ENCODE assay signal across 22 cellular contexts in genomic region chr10:132646443-132647097, GRCh38.
A peak's percentile ranks its signal among the peaks of the same experiment; 100 is the strongest.
DNase-seq lines count a peak whose midpoint lies in the region; ATAC-seq, FAIRE-seq and TF ChIP-seq lines count a peak whose summit lies in the region.
"Had no signal": no experiment of that assay in that cellular context is flagged by ENCODE, and none has a peak within 500 bp of the region (broad histone marks: within the 10 kb centered on the region; RNA-seq: fewer than 3 reads in every experiment).

No MANE protein-coding gene starts in this region.

- TF ChIP-seq CTCF in RWPE2 (IDR thresholded peaks at IDR 0.05; ENCODE audit: poor library complexity, severe bottlenecking): no peak
- TF ChIP-seq CTCF in kidney (IDR thresholded peaks at IDR 0.05; ENCODE audit: borderline replicate concordance, extremely low read depth, insufficient read depth): no peak
- TF ChIP-seq CTCF in brain microvascular endothelial cell (IDR thresholded peaks at IDR 0.05; ENCODE audit: low read depth, low read length, missing control alignments): no peak

- peaks cover 8 to 48% (median 41%) of the 10 kb centered on the region in 10 experiments; a peak in 19 of 20 replicates for H3K4me1 ChIP-seq in BLaER1 treated with 17β-estradiol and CSF1 and Interleukin-3, amounts not matched to agents 10 nM and 100 nM
- H3K4me1 ChIP-seq in RWPE2 (ENCODE audit: insufficient read depth, poor library complexity, severe bottlenecking): no peaks in the 10 kb centered on the region
- no peaks in the 10 kb centered on the region for H3K4me1 ChIP-seq in kidney (ENCODE audit: control insufficient read depth in 1 of 2, insufficient read depth in 1 of 2, low read depth in 1 of 2, low read length in 2 of 2)
- H3K4me1 ChIP-seq: SJCRH30 had no signal

- in situ Hi-C loops in brain microvascular endothelial cell (cut with HindIII; ENCODE audit: low pct_ligation_motif_present, low sequenced_read_pairs): no loop called here

- H3K27ac ChIP-seq in BLaER1 treated with 17β-estradiol and CSF1 and Interleukin-3, amounts not matched to agents 10 nM and 100 nM: no peak overlapping the region
- H3K27ac ChIP-seq in RWPE2 (ENCODE audit: poor library complexity, severe bottlenecking): no peak overlapping the region
- no peak overlapping the region for H3K27ac ChIP-seq in kidney (ENCODE audit: low read depth in 2 of 2, low read length in 2 of 2)
- H3K27ac ChIP-seq in brain microvascular endothelial cell: no peak overlapping the region
- H3K27ac ChIP-seq: foreskin keratinocyte, SJCRH30, VCaP had no signal

- peaks cover 6 to 20% (median 12%) of the 10 kb centered on the region in 11 experiments; a peak in 17 of 22 replicates for H3K27me3 ChIP-seq in BLaER1 treated with 17β-estradiol and CSF1 and Interleukin-3, amounts not matched to agents 10 nM and 100 nM
- H3K27me3 ChIP-seq in RWPE2 (ENCODE audit: insufficient read depth, poor library complexity, severe bottlenecking): no peaks in the 10 kb centered on the region
- no peaks in the 10 kb centered on the region for H3K27me3 ChIP-seq in brain microvascular endothelial cell (replicated peaks)
- H3K27me3 ChIP-seq: foreskin keratinocyte, SJCRH30 had no signal

- no peak for FAIRE-seq in kidney (lab: Jason Lieb, UNC)
- FAIRE-seq: GM12878, RCC 7860 had no signal

- peak overlapping the region in 1 of 11 experiments; percentile 26; a peak in 1 of 22 replicates for H3K9ac ChIP-seq in BLaER1 treated with 17β-estradiol and CSF1 and Interleukin-3, amounts not matched to agents 10 nM and 100 nM
- H3K9ac ChIP-seq in kidney (ENCODE audit: low read length in 2 of 2): no peak overlapping the region

- H4K20me1 ChIP-seq in BLaER1 treated with 17β-estradiol and CSF1 and Interleukin-3, amounts not matched to agents 10 nM and 100 nM: peaks cover 18 to 100% (median 98%) of the 10 kb centered on the region in 11 experiments; a peak in 20 of 22 replicates

- H3K4me2 ChIP-seq in BLaER1 treated with 17β-estradiol and CSF1 and Interleukin-3, amounts not matched to agents 10 nM and 100 nM: peak overlapping the region; percentile 20 to 64 (median 53); a peak in 19 of 22 replicates

- intact Hi-C loops in kidney (cut with DNase I): no loop called here
- intact Hi-C loops in sciatic nerve (cut with DNase I): loop anchor here (10.0 kb wide), 1 partner anchor 262 kb away; no protein-coding TSS in a partner anchor

- ATAC-seq in RWPE2 (ENCODE audit: low read depth) (no peak), sciatic nerve (no peak)
- ATAC-seq: esophagus mucosa, foreskin keratinocyte, GM12878 had no signal

- no peak overlapping the region for H3K4me3 ChIP-seq in BLaER1 treated with 17β-estradiol and CSF1 and Interleukin-3, amounts not matched to agents 10 nM and 100 nM
- H3K4me3 ChIP-seq in RWPE2 (ENCODE audit: severe bottlenecking) (no peak overlapping the region), kidney (ENCODE audit: low read length in 2 of 2) (no peak overlapping the region), brain microvascular endothelial cell (ENCODE audit: low read depth, low read length) (no peak overlapping the region)
- H3K4me3 ChIP-seq: GM12878, SJCRH30 had no signal

- peaks cover 0 to 8% (median 0%) of the 10 kb centered on the region in 11 experiments; a peak in 1 of 22 replicates for H3K9me3 ChIP-seq in BLaER1 treated with 17β-estradiol and CSF1 and Interleukin-3, amounts not matched to agents 10 nM and 100 nM (replicated peaks in 1 of 11)
- H3K9me3 ChIP-seq in RWPE2 (ENCODE audit: severe bottlenecking) (no peaks in the 10 kb centered on the region), kidney (ENCODE audit: control insufficient read depth in 1 of 2, low read length in 2 of 2) (no peaks in the 10 kb centered on the region)
- H3K9me3 ChIP-seq: SJCRH30 had no signal

- H3K36me3 ChIP-seq in BLaER1 treated with 17β-estradiol and CSF1 and Interleukin-3, amounts not matched to agents 10 nM and 100 nM: peaks cover 0 to 66% (median 21%) of the 10 kb centered on the region in 11 experiments; a peak in 17 of 22 replicates
- H3K36me3 ChIP-seq in RWPE2 (ENCODE audit: low read depth): no peaks in the 10 kb centered on the region
- H3K36me3 ChIP-seq in kidney (ENCODE audit: control insufficient read depth in 1 of 2, insufficient read depth in 2 of 2, low read length in 2 of 2): no peaks in the 10 kb centered on the region
- H3K36me3 ChIP-seq in brain microvascular endothelial cell (replicated peaks): no peaks in the 10 kb centered on the region
- H3K36me3 ChIP-seq: SJCRH30 had no signal

- DNase-seq in RWPE2 (ENCODE audit: low spot score) (peak; percentile 34), kidney (peak; percentile 72), sciatic nerve (ENCODE audit: low spot score) (peak; percentile 61), brain microvascular endothelial cell (no peak), GM03348 (ENCODE audit: low spot score) (no peak), NCI-H2107 (lab: John Stamatoyannopoulos, UW) (no peak)
- DNase-seq: activated CD4-positive, alpha-beta T cell treated with anti-CD3 and anti-CD28 coated beads, Interleukin-2, amount 10 ng/mL, durations not matched to agents 24 days and 14 days; dermis blood vessel endothelial cell; foreskin keratinocyte; H9; mesenchymal stem cell; NCI-H146; NCI-H446; NCI-H774; SJCRH30; stimulated activated CD4-positive, alpha-beta T cell treated with anti-CD3 and anti-CD28 coated beads, Interleukin-4, amount 100 ng/mL, for 24 hours; T-helper 9 cell had no signal

Comparison
In these comparisons a context has a peak if more than half of its experiments do, and no peak if none do; other contexts are left out.
1. DNase-seq: peak in RWPE2 (single experiment), kidney (single experiment) and sciatic nerve (single experiment); none in brain microvascular endothelial cell (single experiment), GM03348 (single experiment) and NCI-H2107 (single experiment).